Comparison of ENCODE assay signal across 1 cellular context in the genomic region with DNA sequence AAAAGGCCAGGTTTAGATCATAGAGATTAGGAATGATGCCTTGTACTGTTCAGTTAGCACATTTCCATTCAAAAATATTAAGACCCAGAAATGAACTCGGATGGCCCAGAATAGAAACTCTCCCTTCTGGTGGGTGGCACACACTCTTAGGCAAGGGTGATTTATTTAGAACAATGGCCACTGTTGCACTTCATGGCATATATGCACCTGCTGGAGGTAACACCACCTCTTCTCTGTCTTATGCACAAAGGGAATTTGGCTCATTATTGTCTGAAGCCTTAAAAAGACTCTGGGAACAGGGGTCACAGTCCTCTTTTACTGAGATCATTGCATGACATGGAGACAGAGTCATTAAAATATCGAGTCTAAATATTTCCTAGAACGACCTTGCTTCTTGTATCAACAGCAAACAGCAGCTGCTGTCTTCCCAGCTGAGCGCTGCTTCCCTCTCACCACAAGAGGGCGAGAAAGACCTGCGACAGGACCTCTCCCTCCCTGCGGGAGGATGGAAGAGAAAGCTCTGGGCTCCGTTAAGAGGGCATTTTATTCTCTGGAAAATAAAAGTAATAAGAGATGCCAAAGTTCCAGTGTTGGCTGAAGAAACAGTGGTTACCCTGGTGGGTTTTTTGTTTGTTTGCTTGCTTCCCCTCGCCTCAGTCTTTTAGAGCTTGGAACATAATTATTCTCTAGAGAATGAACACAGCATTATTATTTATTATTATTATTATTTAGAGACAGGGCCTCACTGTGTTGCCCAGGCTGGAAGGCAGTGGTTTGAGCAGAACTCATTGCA.
TF ChIP-seq lines count a peak whose summit lies in the region.

No MANE protein-coding gene starts in this region.

TF ChIP-seq in H1, 55 proteins besides CTCF, POLR2A, EP300 and RAD21:
- TF ChIP-seq CEBPB (IDR thresholded peaks at IDR 0.05; ENCODE audit: low read depth, low read length) (no peak), EZH2 (IDR thresholded peaks at IDR 0.05; ENCODE audit: low read depth, low read length, severe bottlenecking) (no peak), TEAD4 (IDR thresholded peaks at IDR 0.05; ENCODE audit: low read depth, low read length) (no peak), FOSL1 (IDR thresholded peaks at IDR 0.05; ENCODE audit: insufficient read depth, low read depth, low read length) (no peak), YY1 (IDR thresholded peaks at IDR 0.05; ENCODE audit: low read depth, low read length) (peak; percentile 54; the same call in 1 of the 2 replicates), KDM1A (IDR thresholded peaks at IDR 0.05; ENCODE audit: borderline replicate concordance, low read length) (no peak)
